In genomic region chr12:104276192-104277131, GRCh38 we compare ENCODE assay signal across 8 cellular contexts.
DNase-seq lines count a peak whose midpoint lies in the region; ATAC-seq and TF ChIP-seq lines count a peak whose summit lies in the region.

No MANE protein-coding gene starts in this region.

- DNase-seq in left kidney (ENCODE audit: low read depth, low spot score) (peak; percentile 30), erythroblast (lab: John Stamatoyannopoulos, UW) (no peak), AG20443 (ENCODE audit: low spot score) (no peak), NCI-H226 (no peak)

- peaks cover 76% of the 10 kb centered on the region for H3K4me1 ChIP-seq in BLaER1

- H3K36me3 ChIP-seq in BLaER1 = no peaks in the 10 kb centered on the region
- H3K36me3 ChIP-seq in KOPT-K1 (ENCODE audit: insufficient read depth, low read length) = no peaks in the 10 kb centered on the region

- no peaks in the 10 kb centered on the region for H3K27me3 ChIP-seq in BLaER1

- ATAC-seq in GM19035 (IDR thresholded peaks at IDR 0.05; ENCODE audit: unreplicated experiment) (peak; percentile 85), SK-N-SH treated with all-trans-retinoic acid at 6 μM for 48 hours (0 out of 3 replicates have a peak, but pooled peaks have one; percentile 9)

- H4K20me1 ChIP-seq in BLaER1 = no peaks in the 10 kb centered on the region

- H3K9me3 ChIP-seq in BLaER1 = no peaks in the 10 kb centered on the region
- H3K9me3 ChIP-seq in KOPT-K1 (ENCODE audit: insufficient read depth, low read length, poor library complexity, severe bottlenecking) = no peaks in the 10 kb centered on the region

- peak overlapping the region; percentile 56 for H3K4me3 ChIP-seq in BLaER1

- H3K4me2 ChIP-seq in BLaER1 = peak overlapping the region; percentile 86

- H3K9ac ChIP-seq in BLaER1 = peak overlapping the region; percentile 70

- H3K27ac ChIP-seq in BLaER1 = peak overlapping the region; percentile 79
- H3K27ac ChIP-seq in KOPT-K1 (ENCODE audit: low read depth, low read length, poor library complexity, severe bottlenecking) = peak overlapping the region; percentile 42

- TF ChIP-seq POLR2A in erythroblast (IDR thresholded peaks at IDR 0.05; ENCODE audit: low read length) = no peak

TF ChIP-seq in SK-N-SH treated with all-trans-retinoic acid at 6 μM for 48 hours, 23 proteins besides CTCF, POLR2A, EP300 and RAD21:
- TF ChIP-seq OSR1 (CRISPR knock-in tag; IDR thresholded peaks at IDR 0.05) (no peak), ZNF8 (CRISPR knock-in tag; IDR thresholded peaks at IDR 0.05) (no peak), CREB5 (CRISPR knock-in tag; IDR thresholded peaks at IDR 0.05; ENCODE audit: low read depth) (no peak), PPARA (CRISPR knock-in tag; IDR thresholded peaks at IDR 0.05; ENCODE audit: borderline replicate concordance) (no peak), CSDC2 (CRISPR knock-in tag; IDR thresholded peaks at IDR 0.05) (no peak), GLIS3 (CRISPR knock-in tag; IDR thresholded peaks at IDR 0.05) (no peak)
- TF ChIP-seq, protein P1, sequence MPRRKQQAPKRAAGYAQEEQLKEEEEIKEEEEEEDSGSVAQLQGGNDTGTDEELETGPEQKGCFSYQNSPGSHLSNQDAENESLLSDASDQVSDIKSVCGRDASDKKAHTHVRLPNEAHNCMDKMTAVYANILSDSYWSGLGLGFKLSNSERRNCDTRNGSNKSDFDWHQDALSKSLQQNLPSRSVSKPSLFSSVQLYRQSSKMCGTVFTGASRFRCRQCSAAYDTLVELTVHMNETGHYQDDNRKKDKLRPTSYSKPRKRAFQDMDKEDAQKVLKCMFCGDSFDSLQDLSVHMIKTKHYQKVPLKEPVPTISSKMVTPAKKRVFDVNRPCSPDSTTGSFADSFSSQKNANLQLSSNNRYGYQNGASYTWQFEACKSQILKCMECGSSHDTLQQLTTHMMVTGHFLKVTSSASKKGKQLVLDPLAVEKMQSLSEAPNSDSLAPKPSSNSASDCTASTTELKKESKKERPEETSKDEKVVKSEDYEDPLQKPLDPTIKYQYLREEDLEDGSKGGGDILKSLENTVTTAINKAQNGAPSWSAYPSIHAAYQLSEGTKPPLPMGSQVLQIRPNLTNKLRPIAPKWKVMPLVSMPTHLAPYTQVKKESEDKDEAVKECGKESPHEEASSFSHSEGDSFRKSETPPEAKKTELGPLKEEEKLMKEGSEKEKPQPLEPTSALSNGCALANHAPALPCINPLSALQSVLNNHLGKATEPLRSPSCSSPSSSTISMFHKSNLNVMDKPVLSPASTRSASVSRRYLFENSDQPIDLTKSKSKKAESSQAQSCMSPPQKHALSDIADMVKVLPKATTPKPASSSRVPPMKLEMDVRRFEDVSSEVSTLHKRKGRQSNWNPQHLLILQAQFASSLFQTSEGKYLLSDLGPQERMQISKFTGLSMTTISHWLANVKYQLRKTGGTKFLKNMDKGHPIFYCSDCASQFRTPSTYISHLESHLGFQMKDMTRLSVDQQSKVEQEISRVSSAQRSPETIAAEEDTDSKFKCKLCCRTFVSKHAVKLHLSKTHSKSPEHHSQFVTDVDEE (CRISPR knock-in tag; IDR thresholded peaks at IDR 0.05) = no peak
